ENCODE assay signal across 8 cellular contexts in genomic region chr5:52988335-52989024, GRCh38. TPM values are rescaled to one million over a fixed set of nuclear protein-coding genes. Genes with fewer than 3 reads are reported as not detected.
A peak's percentile ranks its signal among the peaks of the same experiment; 100 is the strongest.
DNase-seq lines count a peak whose midpoint lies in the region; ATAC-seq and TF ChIP-seq lines count a peak whose summit lies in the region.

No MANE protein-coding gene starts in this region.

- H3K4me2 ChIP-seq in KMS-11 (peak overlapping the region; percentile 73), mesendoderm (ENCODE audit: low read length) (peak overlapping the region; percentile 73)

- H3K4me3 ChIP-seq in KMS-11 (IDR thresholded peaks at IDR 0.05; ENCODE audit: insufficient read depth, low read depth, low read length) (no peak overlapping the region), mesendoderm (ENCODE audit: low read length) (peak overlapping the region; percentile 45), aorta (ENCODE audit: low read length in 2 of 2) (peak overlapping the region; percentile 53 to 79)

- H4K8ac ChIP-seq in mesendoderm (ENCODE audit: low read depth, low read length): no peak overlapping the region

- H3K27me3 ChIP-seq in KMS-11 (ENCODE audit: insufficient read depth, low read depth): peaks cover 7% of the 10 kb centered on the region
- no peaks in the 10 kb centered on the region for H3K27me3 ChIP-seq in mesendoderm (ENCODE audit: insufficient read depth, low read length, poor library complexity)
- H3K27me3 ChIP-seq in aorta (ENCODE audit: control insufficient read depth in 1 of 2, insufficient read depth in 2 of 2, low read length in 1 of 2): no peaks in the 10 kb centered on the region

- in situ Hi-C loops in GM13976 (cut with MboI; ENCODE audit: low sequenced_read_pairs, unreplicated experiment): no loop called here

- H3K36me3 ChIP-seq in KMS-11 (ENCODE audit: insufficient read depth) (no peaks in the 10 kb centered on the region), mesendoderm (ENCODE audit: control insufficient read depth, insufficient read depth, low read length) (no peaks in the 10 kb centered on the region), aorta (ENCODE audit: control insufficient read depth in 1 of 2, insufficient read depth in 2 of 2, low read length in 1 of 2) (no peaks in the 10 kb centered on the region)

- H3K27ac ChIP-seq in KMS-11 (no peak overlapping the region), cingulate gyrus (ENCODE audit: low read depth, low read length) (peak overlapping the region; percentile 80), mesendoderm (ENCODE audit: low read depth, low read length) (no peak overlapping the region), aorta (ENCODE audit: low read depth in 1 of 2, low read length in 2 of 2) (no peak overlapping the region)

- no peak overlapping the region for H3K4ac ChIP-seq in mesendoderm (ENCODE audit: low read depth, low read length)

- no peaks in the 10 kb centered on the region for H3K79me2 ChIP-seq in KMS-11 (ENCODE audit: insufficient read depth, low read depth)
- H3K79me2 ChIP-seq in mesendoderm (ENCODE audit: control insufficient read depth, insufficient read depth, low read length): no peaks in the 10 kb centered on the region

- no peaks in the 10 kb centered on the region for H3K79me1 ChIP-seq in mesendoderm (ENCODE audit: low read length)

- intact Hi-C loops in aorta (cut with DNase I): no loop called here

- peak overlapping the region; percentile 36 for H3K23ac ChIP-seq in mesendoderm (ENCODE audit: low read length)

- DNase-seq in GM13976 (ENCODE audit: low spot score) (peak; percentile 23), mesendoderm (no peak), aorta (no peak), ecto neural progenitor cell (ENCODE audit: low spot score) (no peak), GF-D8 (lab: John Stamatoyannopoulos, UW) (no peak), D341Med (ENCODE audit: low spot score) (no peak)

- H4K5ac ChIP-seq in mesendoderm (ENCODE audit: low read length): no peak overlapping the region

- ATAC-seq in aorta (ENCODE audit: low FRiP score): no peak

- no peaks in the 10 kb centered on the region for H3K9me3 ChIP-seq in aorta (ENCODE audit: control insufficient read depth, low read length)

- peak overlapping the region; percentile 98 for H2AFZ ChIP-seq in KMS-11 (ENCODE audit: low read depth)

- H3K4me1 ChIP-seq in KMS-11 (ENCODE audit: low read depth, poor library complexity, severe bottlenecking) (no peaks in the 10 kb centered on the region), mesendoderm (ENCODE audit: control insufficient read depth, low read depth, low read length) (no peaks in the 10 kb centered on the region), aorta (ENCODE audit: control insufficient read depth in 1 of 2, insufficient read depth in 2 of 2, low read length in 2 of 2) (no peaks in the 10 kb centered on the region)

- no peaks in the 10 kb centered on the region for H4K20me1 ChIP-seq in KMS-11 (ENCODE audit: insufficient read depth)

- peak overlapping the region; percentile 15 for H3K18ac ChIP-seq in mesendoderm (ENCODE audit: low read length)

- TF ChIP-seq CTCF in GM13976 (IDR thresholded peaks at IDR 0.05; ENCODE audit: borderline replicate concordance, control extremely low read depth, extremely low read depth, insufficient read depth, missing control alignments) (no peak), KMS-11 (conservative IDR thresholded peaks at IDR 0.05; ENCODE audit: low read depth, low read length) (no peak)

- no CpG with 5 or more reads among the region's 16 CpGs for WGBS in mesendoderm (ENCODE audit: extremely low coverage, insufficient coverage, low lambda C conversion rate)
- WGBS in aorta, 2 donors: 7 to 12% methylated on average over 16 of the region's 16 CpGs

- no peak overlapping the region for H2BK5ac ChIP-seq in mesendoderm (ENCODE audit: low read length)

- H3K9ac ChIP-seq in KMS-11 (peak overlapping the region; percentile 23; the same call in 1 of the 2 replicates), mesendoderm (ENCODE audit: low read length) (peak overlapping the region; percentile 60)

- no peak overlapping the region for H2BK120ac ChIP-seq in mesendoderm (ENCODE audit: low read depth, low read length)

- peak overlapping the region; percentile 81 for H3K56ac ChIP-seq in mesendoderm (ENCODE audit: low read length)

- no peak overlapping the region for H2BK15ac ChIP-seq in mesendoderm (replicated peaks; ENCODE audit: low read depth)

- no peak overlapping the region for H2AK5ac ChIP-seq in mesendoderm (ENCODE audit: low read length)

RNA-seq across cellular contexts. Expression of gene ITGA2, which starts 0.7 kb away (rescaled TPM):
- polyA plus RNA-seq in mesendoderm (2013, experiment 1 of 2): 1.5 TPM
- polyA plus RNA-seq in mesendoderm (2013, experiment 2 of 2): 1.6 TPM
- 1 to 10 TPM; 5.2 to 8.0 TPM for total RNA-seq in aorta
- polyA plus RNA-seq in aorta: 1 to 10 TPM in 1 of 2 donors, under 1 TPM in 1; 0.50 to 2.0 TPM
